Comparison of ENCODE assay signal across 16 cellular contexts in the genomic region with DNA sequence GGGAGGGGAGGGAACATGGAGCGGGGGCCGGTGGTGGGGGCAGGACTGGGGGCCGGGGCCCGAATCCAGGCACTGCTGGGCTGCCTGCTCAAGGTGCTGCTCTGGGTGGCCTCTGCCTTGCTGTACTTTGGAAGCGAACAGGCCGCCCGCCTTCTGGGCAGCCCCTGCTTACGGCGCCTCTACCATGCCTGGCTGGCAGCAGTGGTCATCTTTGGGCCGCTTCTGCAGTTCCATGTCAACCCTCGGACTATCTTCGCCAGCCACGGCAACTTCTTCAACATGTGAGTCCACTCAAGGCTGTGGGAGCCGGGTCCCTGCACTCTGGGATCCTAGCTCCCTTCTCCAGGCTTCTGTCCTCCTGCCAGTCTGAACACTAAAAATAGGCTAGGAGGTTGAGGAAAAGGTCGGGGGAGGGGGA. TPM values are rescaled to one million over a fixed set of nuclear protein-coding genes. Genes with fewer than 3 reads are reported as not detected.
A peak's percentile ranks its signal among the peaks of the same experiment; 100 is the strongest.
DNase-seq lines count a peak whose midpoint lies in the region; ATAC-seq and TF ChIP-seq lines count a peak whose summit lies in the region.
"Had no signal": no experiment of that assay in that cellular context is flagged by ENCODE, and none has a peak within 500 bp of the region (broad histone marks: within the 10 kb centered on the region; RNA-seq: fewer than 3 reads in every experiment).

No MANE protein-coding gene starts in this region.

- H3K4me1 ChIP-seq in esophagus muscularis mucosa (peaks cover 18 to 31% (median 24%) of the 10 kb centered on the region in 4 donors), suprapubic skin (peaks cover 19% of the 10 kb centered on the region)

- H3K27me3 Mint-ChIP-seq in activated T-cell treated with anti-CD3 and anti-CD28 coated beads, Interleukin-2, amount 50 U/mL, for 24 hours, result no peaks in the 10 kb centered on the region
- no peaks in the 10 kb centered on the region for H3K27me3 Mint-ChIP-seq in activated T-cell treated with anti-CD3 and anti-CD28 coated beads, Interleukin-2, amount 50 U/mL, for 72 hours (ENCODE audit: low read depth)
- no peaks in the 10 kb centered on the region for H3K27me3 Mint-ChIP-seq in memory B cell
- no peaks in the 10 kb centered on the region for H3K27me3 Mint-ChIP-seq in activated T-helper 1 cell treated with anti-CD3 and anti-CD28 coated beads, Interleukin-12 subunit alpha, Interleukin-12 subunit beta, Interleukin-2, Interleukin-4 antibody, amounts not matched to agents 30 ng/mL and 10 ng/mL and 1 ng/mL, durations not matched to agents 14 hours and 24 hours and 36 hours (ENCODE audit: insufficient read depth)

- H3K27me3 ChIP-seq in esophagus muscularis mucosa (no peaks in the 10 kb centered on the region), suprapubic skin (no peaks in the 10 kb centered on the region)
- H3K27me3 ChIP-seq: esophagus squamous epithelium, MG63, neutrophil had no signal

- peaks cover 27% of the 10 kb centered on the region for H3K4me1 Mint-ChIP-seq in activated T-cell treated with anti-CD3 and anti-CD28 coated beads, Interleukin-2, amount 50 U/mL, for 24 hours (ENCODE audit: low read depth)
- H3K4me1 Mint-ChIP-seq in activated T-cell treated with anti-CD3 and anti-CD28 coated beads, Interleukin-2, amount 50 U/mL, for 72 hours (ENCODE audit: low read depth), result peaks cover 32% of the 10 kb centered on the region
- peaks cover 27% of the 10 kb centered on the region for H3K4me1 Mint-ChIP-seq in memory B cell
- H3K4me1 Mint-ChIP-seq in activated T-helper 1 cell treated with anti-CD3 and anti-CD28 coated beads, Interleukin-12 subunit alpha, Interleukin-12 subunit beta, Interleukin-2, Interleukin-4 antibody, amounts not matched to agents 30 ng/mL and 10 ng/mL and 1 ng/mL, durations not matched to agents 14 hours and 24 hours and 36 hours (ENCODE audit: low read depth), result peaks cover 26% of the 10 kb centered on the region

- H3K27ac Mint-ChIP-seq in activated T-cell treated with anti-CD3 and anti-CD28 coated beads, Interleukin-2, amount 50 U/mL, for 24 hours, result peak overlapping the region; percentile 77
- H3K27ac Mint-ChIP-seq in activated T-cell treated with anti-CD3 and anti-CD28 coated beads, Interleukin-2, amount 50 U/mL, for 72 hours, result no peak overlapping the region
- H3K27ac Mint-ChIP-seq in memory B cell, result peak overlapping the region; percentile 47
- H3K27ac Mint-ChIP-seq in activated T-helper 1 cell treated with anti-CD3 and anti-CD28 coated beads, Interleukin-12 subunit alpha, Interleukin-12 subunit beta, Interleukin-2, Interleukin-4 antibody, amounts not matched to agents 30 ng/mL and 10 ng/mL and 1 ng/mL, durations not matched to agents 14 hours and 24 hours and 36 hours, result no peak overlapping the region

- no peak for TF ChIP-seq POLR2A in esophagus muscularis mucosa (IDR thresholded peaks at IDR 0.05; ENCODE audit: low read depth)
- TF ChIP-seq POLR2A in suprapubic skin (IDR thresholded peaks at IDR 0.05), result no peak

- H3K36me3 ChIP-seq in esophagus muscularis mucosa, result no peaks in the 10 kb centered on the region
- H3K36me3 ChIP-seq in suprapubic skin, result no peaks in the 10 kb centered on the region
- H3K36me3 ChIP-seq: esophagus squamous epithelium, MG63 had no signal

- TF ChIP-seq CTCF in esophagus muscularis mucosa (IDR thresholded peaks at IDR 0.05) (no peak), suprapubic skin (IDR thresholded peaks at IDR 0.05) (no peak)

- no peak overlapping the region for H3K4me3 ChIP-seq in esophagus muscularis mucosa
- no peak overlapping the region for H3K4me3 ChIP-seq in suprapubic skin
- H3K4me3 ChIP-seq: esophagus squamous epithelium, MG63 had no signal

- ATAC-seq in activated T-cell treated with anti-CD3 and anti-CD28 coated beads, Interleukin-2, amount 50 U/mL, for 72 hours (replicated peaks in 1 of 2), result no peak
- ATAC-seq in memory B cell (ENCODE audit: low read depth), result no peak
- ATAC-seq: Panc1 had no signal

- DNase-seq in activated T-cell treated with anti-CD3 and anti-CD28 coated beads, Interleukin-2, amount 50 U/mL, for 24 hours, result no peak
- DNase-seq in activated T-cell treated with anti-CD3 and anti-CD28 coated beads, Interleukin-2, amount 50 U/mL, for 72 hours, result no peak
- no peak for DNase-seq in esophagus muscularis mucosa (ENCODE audit: extremely low spot score)
- no peak for DNase-seq in memory B cell (ENCODE audit: low spot score in 2 of 2)
- DNase-seq in suprapubic skin (ENCODE audit: low spot score in 2 of 2), result no peak
- DNase-seq in activated T-helper 1 cell treated with anti-CD3 and anti-CD28 coated beads, Interleukin-12 subunit alpha, Interleukin-12 subunit beta, Interleukin-2, Interleukin-4 antibody, amounts not matched to agents 30 ng/mL and 10 ng/mL and 1 ng/mL, durations not matched to agents 14 hours and 24 hours and 36 hours (ENCODE audit: low spot score), result no peak
- DNase-seq in inferior parietal cortex (ENCODE audit: extremely low spot score), result no peak
- DNase-seq in NCI-H146 treated with DMSO at 0.1 percent for 48 hours (lab: John Stamatoyannopoulos, UW; ENCODE audit: unreplicated experiment), result no peak
- DNase-seq: esophagus squamous epithelium, hippocampal formation, MG63, NCI-H1930, NCI-H526 treated with DMSO at 0.1 percent for 48 hours had no signal

- no peaks in the 10 kb centered on the region for H3K9me3 Mint-ChIP-seq in activated T-cell treated with anti-CD3 and anti-CD28 coated beads, Interleukin-2, amount 50 U/mL, for 24 hours
- H3K9me3 Mint-ChIP-seq in activated T-cell treated with anti-CD3 and anti-CD28 coated beads, Interleukin-2, amount 50 U/mL, for 72 hours, result no peaks in the 10 kb centered on the region
- no peaks in the 10 kb centered on the region for H3K9me3 Mint-ChIP-seq in memory B cell
- no peaks in the 10 kb centered on the region for H3K9me3 Mint-ChIP-seq in activated T-helper 1 cell treated with anti-CD3 and anti-CD28 coated beads, Interleukin-12 subunit alpha, Interleukin-12 subunit beta, Interleukin-2, Interleukin-4 antibody, amounts not matched to agents 30 ng/mL and 10 ng/mL and 1 ng/mL, durations not matched to agents 14 hours and 24 hours and 36 hours

- H3K9me3 ChIP-seq in esophagus muscularis mucosa, result no peaks in the 10 kb centered on the region
- H3K9me3 ChIP-seq in suprapubic skin, result no peaks in the 10 kb centered on the region
- H3K9me3 ChIP-seq: esophagus squamous epithelium, MG63, neutrophil had no signal

- peaks cover 2% of the 10 kb centered on the region for H3K36me3 Mint-ChIP-seq in activated T-cell treated with anti-CD3 and anti-CD28 coated beads, Interleukin-2, amount 50 U/mL, for 24 hours (ENCODE audit: low read depth)
- no peaks in the 10 kb centered on the region for H3K36me3 Mint-ChIP-seq in activated T-cell treated with anti-CD3 and anti-CD28 coated beads, Interleukin-2, amount 50 U/mL, for 72 hours (ENCODE audit: insufficient read depth in 2 of 2)
- peaks cover 7% of the 10 kb centered on the region for H3K36me3 Mint-ChIP-seq in memory B cell
- peaks cover 3% of the 10 kb centered on the region for H3K36me3 Mint-ChIP-seq in activated T-helper 1 cell treated with anti-CD3 and anti-CD28 coated beads, Interleukin-12 subunit alpha, Interleukin-12 subunit beta, Interleukin-2, Interleukin-4 antibody, amounts not matched to agents 30 ng/mL and 10 ng/mL and 1 ng/mL, durations not matched to agents 14 hours and 24 hours and 36 hours (ENCODE audit: low read depth)

- 86% methylated on average over 5 of the region's 15 CpGs for WGBS in esophagus muscularis mucosa
- WGBS in suprapubic skin, result 89% methylated on average over 9 of the region's 15 CpGs

- TF ChIP-seq EP300 in esophagus muscularis mucosa (IDR thresholded peaks at IDR 0.05) (no peak), suprapubic skin (IDR thresholded peaks at IDR 0.05) (no peak)

- H3K4me3 Mint-ChIP-seq in activated T-cell treated with anti-CD3 and anti-CD28 coated beads, Interleukin-2, amount 50 U/mL, for 24 hours, result no peak overlapping the region
- peak overlapping the region in 1 of 2 donors; percentile 33 for H3K4me3 Mint-ChIP-seq in activated T-cell treated with anti-CD3 and anti-CD28 coated beads, Interleukin-2, amount 50 U/mL, for 72 hours
- no peak overlapping the region for H3K4me3 Mint-ChIP-seq in memory B cell
- no peak overlapping the region for H3K4me3 Mint-ChIP-seq in activated T-helper 1 cell treated with anti-CD3 and anti-CD28 coated beads, Interleukin-12 subunit alpha, Interleukin-12 subunit beta, Interleukin-2, Interleukin-4 antibody, amounts not matched to agents 30 ng/mL and 10 ng/mL and 1 ng/mL, durations not matched to agents 14 hours and 24 hours and 36 hours

- H3K27ac ChIP-seq in esophagus muscularis mucosa (replicated peaks in 1 of 4), result peak overlapping the region in 3 of 4 donors; percentile 42 to 70 (median 42)
- peak overlapping the region; percentile 24 for H3K27ac ChIP-seq in suprapubic skin
- H3K27ac ChIP-seq: neutrophil had no signal

- intact Hi-C loops in esophagus muscularis mucosa (cut with DNase I), result no loop called here
- intact Hi-C loops in activated T-helper 1 cell treated with anti-CD3 and anti-CD28 coated beads, Interleukin-12 subunit alpha, Interleukin-12 subunit beta, Interleukin-2, Interleukin-4 antibody, amounts not matched to agents 30 ng/mL and 10 ng/mL and 1 ng/mL, durations not matched to agents 14 hours and 24 hours and 36 hours (cut with micrococcal nuclease), result no loop called here

RNA-seq across cellular contexts. Expression of gene FITM1, which starts 1.1 kb away (rescaled TPM):
- 1 to 10 TPM in 1 of 2 donors, under 1 TPM in 1; 0.46 to 2.2 TPM for total RNA-seq in activated T-cell treated with anti-CD3 and anti-CD28 coated beads, Interleukin-2, amount 50 U/mL, for 72 hours
- under 1 TPM in 3 of 4 donors, not detected in 1; 0.34 to 0.83 (median 0.52) TPM for total RNA-seq in esophagus muscularis mucosa
- total RNA-seq in suprapubic skin, result 1 to 10 TPM in 3 of 4 donors, not detected in 1; 1.7 to 3.4 (median 2.3) TPM
- 0.26 TPM in 1 of 2 replicates, not detected in the other for total RNA-seq in activated T-helper 1 cell treated with anti-CD3 and anti-CD28 coated beads, Interleukin-12 subunit alpha, Interleukin-12 subunit beta, Interleukin-2, Interleukin-4 antibody, amounts not matched to agents 30 ng/mL and 10 ng/mL and 1 ng/mL, durations not matched to agents 14 hours and 24 hours and 36 hours
- total RNA-seq: H7 had no signal

RNA-seq across cellular contexts. Expression of gene PSME1, which starts 4.4 kb away (rescaled TPM):
- total RNA-seq in activated T-cell treated with anti-CD3 and anti-CD28 coated beads, Interleukin-2, amount 50 U/mL, for 72 hours, result 100 to 1,000 TPM; 342 to 378 TPM
- total RNA-seq in esophagus muscularis mucosa, result 100 to 1,000 TPM; 129 to 158 (median 143) TPM
- 100 to 1,000 TPM in 2 of 4 donors, 10 to 100 TPM in 2; 72.3 to 113 (median 91.1) TPM for total RNA-seq in suprapubic skin
- total RNA-seq in activated T-helper 1 cell treated with anti-CD3 and anti-CD28 coated beads, Interleukin-12 subunit alpha, Interleukin-12 subunit beta, Interleukin-2, Interleukin-4 antibody, amounts not matched to agents 30 ng/mL and 10 ng/mL and 1 ng/mL, durations not matched to agents 14 hours and 24 hours and 36 hours, result 291 and 295 TPM in 2 replicates

RNA-seq across cellular contexts. Expression of gene EMC9, which starts 9.8 kb away (rescaled TPM):
- total RNA-seq in activated T-cell treated with anti-CD3 and anti-CD28 coated beads, Interleukin-2, amount 50 U/mL, for 72 hours, result 10 to 100 TPM; 38.0 to 56.5 TPM
- total RNA-seq in esophagus muscularis mucosa (10 to 100 TPM in 3 of 4 donors, 1 to 10 TPM in 1; 8.8 to 14.4 (median 12.2) TPM), suprapubic skin (10 to 100 TPM; 10.9 to 22.0 (median 14.1) TPM)
- total RNA-seq in activated T-helper 1 cell treated with anti-CD3 and anti-CD28 coated beads, Interleukin-12 subunit alpha, Interleukin-12 subunit beta, Interleukin-2, Interleukin-4 antibody, amounts not matched to agents 30 ng/mL and 10 ng/mL and 1 ng/mL, durations not matched to agents 14 hours and 24 hours and 36 hours, result 22.9 and 28.3 TPM in 2 replicates

RNA-seq across cellular contexts. Expression of gene PSME2, which starts 14.9 kb away (rescaled TPM):
- total RNA-seq in activated T-cell treated with anti-CD3 and anti-CD28 coated beads, Interleukin-2, amount 50 U/mL, for 72 hours, result 100 to 1,000 TPM; 369 to 376 TPM
- total RNA-seq in esophagus muscularis mucosa (10 to 100 TPM; 32.8 to 64.3 (median 42.6) TPM), suprapubic skin (10 to 100 TPM; 39.3 to 75.2 (median 47.0) TPM)
- 575 and 588 TPM in 2 replicates for total RNA-seq in activated T-helper 1 cell treated with anti-CD3 and anti-CD28 coated beads, Interleukin-12 subunit alpha, Interleukin-12 subunit beta, Interleukin-2, Interleukin-4 antibody, amounts not matched to agents 30 ng/mL and 10 ng/mL and 1 ng/mL, durations not matched to agents 14 hours and 24 hours and 36 hours

RNA-seq across cellular contexts. Expression of gene RNF31, which starts 15.7 kb away (rescaled TPM):
- 10 to 100 TPM; 88.7 to 90.6 TPM for total RNA-seq in activated T-cell treated with anti-CD3 and anti-CD28 coated beads, Interleukin-2, amount 50 U/mL, for 72 hours
- total RNA-seq in esophagus muscularis mucosa, result 10 to 100 TPM; 21.7 to 33.3 (median 26.8) TPM
- 10 to 100 TPM; 62.3 to 97.2 (median 70.6) TPM for total RNA-seq in suprapubic skin
- total RNA-seq in activated T-helper 1 cell treated with anti-CD3 and anti-CD28 coated beads, Interleukin-12 subunit alpha, Interleukin-12 subunit beta, Interleukin-2, Interleukin-4 antibody, amounts not matched to agents 30 ng/mL and 10 ng/mL and 1 ng/mL, durations not matched to agents 14 hours and 24 hours and 36 hours, result 115 and 129 TPM in 2 replicates

Comparison
In these comparisons a context has a peak if more than half of its experiments do, and no peak if none do; other contexts are left out.
1. H3K27ac Mint-ChIP-seq: peak in activated T-cell treated with anti-CD3 and anti-CD28 coated beads, Interleukin-2, amount 50 U/mL, for 24 hours (single experiment) and memory B cell (single experiment); none in activated T-cell treated with anti-CD3 and anti-CD28 coated beads, Interleukin-2, amount 50 U/mL, for 72 hours (single experiment) and activated T-helper 1 cell treated with anti-CD3 and anti-CD28 coated beads, Interleukin-12 subunit alpha, Interleukin-12 subunit beta, Interleukin-2, Interleukin-4 antibody, amounts not matched to agents 30 ng/mL and 10 ng/mL and 1 ng/mL, durations not matched to agents 14 hours and 24 hours and 36 hours (single experiment).